ENCODE assay signal across 1 cellular context in genomic region chr17:80778716-80779115, GRCh38.
TF ChIP-seq lines count a peak whose summit lies in the region.

No MANE protein-coding gene starts in this region.

TF ChIP-seq in IMR-90, 13 proteins besides CTCF, POLR2A, EP300 and RAD21:
- no peak for TF ChIP-seq USF2 (IDR thresholded peaks at IDR 0.05; ENCODE audit: low read depth, low read length)
- TF ChIP-seq ELK1 (IDR thresholded peaks at IDR 0.05; ENCODE audit: borderline replicate concordance, low read depth, low read length) = no peak
- TF ChIP-seq RCOR1 (IDR thresholded peaks at IDR 0.05; ENCODE audit: insufficient replicate concordance, low read length) = no peak
- no peak for TF ChIP-seq MAFK (IDR thresholded peaks at IDR 0.05; ENCODE audit: low read depth, low read length)
- TF ChIP-seq SMC3 (IDR thresholded peaks at IDR 0.05; ENCODE audit: low read depth, low read length) = no peak
TF ChIP-seq in IMR-90: peak in this region for 0.
